9 cellular contexts compared by ENCODE assay signal in the genomic region with DNA sequence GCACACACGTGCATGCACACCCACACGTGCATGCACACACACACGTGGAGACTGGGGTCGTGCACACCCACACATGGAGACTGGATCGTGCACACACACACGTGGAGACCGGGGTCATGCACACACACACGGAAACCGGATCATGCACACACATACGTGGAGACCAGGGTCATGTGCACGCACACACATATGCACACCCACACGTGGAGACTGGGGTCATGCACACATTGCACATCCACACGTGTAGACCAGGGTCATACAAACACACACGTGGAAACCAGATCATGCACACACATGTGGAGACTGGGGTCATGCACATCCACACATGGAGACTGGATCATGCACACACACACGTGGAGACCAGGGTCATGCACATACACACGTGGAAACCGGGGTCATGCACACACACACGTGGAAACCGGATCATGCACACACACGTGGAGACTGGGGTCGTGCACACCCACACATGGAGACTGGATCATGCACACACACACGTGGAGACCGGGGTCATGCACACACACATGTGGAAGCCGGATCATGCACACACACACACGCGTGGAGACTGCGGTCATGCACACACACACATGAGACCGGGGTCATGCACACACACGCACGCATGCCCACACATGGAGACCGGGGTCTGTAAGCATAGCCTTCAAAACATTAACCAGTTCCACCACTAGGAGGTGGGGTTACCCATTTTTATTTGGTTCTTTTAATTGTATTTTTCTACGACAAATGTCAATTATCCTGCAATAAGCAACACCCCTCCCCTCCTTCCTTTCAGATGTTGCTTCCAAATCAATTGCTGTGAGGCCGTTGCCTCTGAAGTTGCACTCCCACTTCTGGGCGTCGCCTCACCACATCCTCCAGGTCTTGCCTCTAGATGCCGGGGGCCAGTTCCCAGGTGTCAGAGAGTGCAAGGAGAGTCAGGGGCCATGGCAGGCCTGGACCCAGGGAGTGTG.
DNase-seq lines count a peak whose midpoint lies in the region; ATAC-seq and TF ChIP-seq lines count a peak whose summit lies in the region.
"Had no signal": no experiment of that assay in that cellular context is flagged by ENCODE, and none has a peak within 500 bp of the region (broad histone marks: within the 10 kb centered on the region; RNA-seq: fewer than 3 reads in every experiment).

No MANE protein-coding gene starts in this region.

- TF ChIP-seq POLR2A in gastroesophageal sphincter (IDR thresholded peaks at IDR 0.05), result no peak

- peak; percentile 28 for TF ChIP-seq CTCF in AG09319 (IDR thresholded peaks at IDR 0.05; ENCODE audit: low read depth, low read length)
- TF ChIP-seq CTCF in GM12873 (IDR thresholded peaks at IDR 0.05; ENCODE audit: insufficient read depth, low read depth, low read length, missing control alignments), result peak; percentile 41
- peak in 3 of 4 experiments; percentile 4 to 39 (median 17) for TF ChIP-seq CTCF in gastroesophageal sphincter (IDR thresholded peaks at IDR 0.05)

- peak overlapping the region in 2 of 4 donors; percentile 88 for H3K27ac ChIP-seq in gastroesophageal sphincter

- H3K4me3 Mint-ChIP-seq in T-helper 2 cell treated with Interferon-gamma antibody and Interleukin-4, amounts not matched to agents 5 μg/mL and 100 μg/mL, for 36 hours, result peak overlapping the region; percentile 57
- H3K4me3 Mint-ChIP-seq: stimulated activated memory B cell treated with anti-CD40 and anti-IgM and Interleukin-4, amounts not matched to agents 10 μg/mL and 1 μg/mL and 100 μg/mL, for 72 hours had no signal

- ATAC-seq in gastroesophageal sphincter, result no peak
- no peak for ATAC-seq in GM21526 (IDR thresholded peaks at IDR 0.05; ENCODE audit: low FRiP score, unreplicated experiment)
- no peak for ATAC-seq in GM19452 (IDR thresholded peaks at IDR 0.05; ENCODE audit: unreplicated experiment)
- no peak for ATAC-seq in HG03025 (IDR thresholded peaks at IDR 0.05; ENCODE audit: low FRiP score, unreplicated experiment)
- ATAC-seq: stimulated activated memory B cell treated with anti-CD40 and anti-IgM and Interleukin-4, amounts not matched to agents 10 μg/mL and 1 μg/mL and 100 μg/mL, for 72 hours had no signal

- WGBS in gastroesophageal sphincter (ENCODE audit: low coverage in 1 of 2), 2 donors, result 78 to 81% methylated on average over 9 to 26 of the region's 36 CpGs

- DNase-seq in AG09319 (ENCODE audit: extremely low read depth, low read depth) (no peak), iPS-NIHi11 (ENCODE audit: low spot score) (no peak)
- DNase-seq in T-helper 2 cell treated with Interferon-gamma antibody and Interleukin-4, amounts not matched to agents 5 μg/mL and 100 μg/mL, for 36 hours (ENCODE audit: low spot score), result no peak

- peak overlapping the region; percentile 63 for H3K27ac Mint-ChIP-seq in T-helper 2 cell treated with Interferon-gamma antibody and Interleukin-4, amounts not matched to agents 5 μg/mL and 100 μg/mL, for 36 hours
- H3K27ac Mint-ChIP-seq: stimulated activated memory B cell treated with anti-CD40 and anti-IgM and Interleukin-4, amounts not matched to agents 10 μg/mL and 1 μg/mL and 100 μg/mL, for 72 hours had no signal

- no peaks in the 10 kb centered on the region for H3K9me3 ChIP-seq in gastroesophageal sphincter

- H3K4me3 ChIP-seq in gastroesophageal sphincter, result no peak overlapping the region

- no peaks in the 10 kb centered on the region for H3K9me3 Mint-ChIP-seq in T-helper 2 cell treated with Interferon-gamma antibody and Interleukin-4, amounts not matched to agents 5 μg/mL and 100 μg/mL, for 36 hours
- H3K9me3 Mint-ChIP-seq: stimulated activated memory B cell treated with anti-CD40 and anti-IgM and Interleukin-4, amounts not matched to agents 10 μg/mL and 1 μg/mL and 100 μg/mL, for 72 hours had no signal

- H3K36me3 Mint-ChIP-seq in T-helper 2 cell treated with Interferon-gamma antibody and Interleukin-4, amounts not matched to agents 5 μg/mL and 100 μg/mL, for 36 hours (ENCODE audit: low read depth), result no peaks in the 10 kb centered on the region
- H3K36me3 Mint-ChIP-seq: stimulated activated memory B cell treated with anti-CD40 and anti-IgM and Interleukin-4, amounts not matched to agents 10 μg/mL and 1 μg/mL and 100 μg/mL, for 72 hours had no signal

- no peaks in the 10 kb centered on the region for H3K27me3 ChIP-seq in gastroesophageal sphincter

- no peak for TF ChIP-seq EP300 in gastroesophageal sphincter (IDR thresholded peaks at IDR 0.05)

- H3K36me3 ChIP-seq in gastroesophageal sphincter, result no peaks in the 10 kb centered on the region

- H3K27me3 Mint-ChIP-seq in T-helper 2 cell treated with Interferon-gamma antibody and Interleukin-4, amounts not matched to agents 5 μg/mL and 100 μg/mL, for 36 hours (ENCODE audit: low read depth), result peaks cover 4% of the 10 kb centered on the region

- H3K4me1 Mint-ChIP-seq in T-helper 2 cell treated with Interferon-gamma antibody and Interleukin-4, amounts not matched to agents 5 μg/mL and 100 μg/mL, for 36 hours (ENCODE audit: low read depth), result peaks cover 40% of the 10 kb centered on the region

- H3K4me1 ChIP-seq in gastroesophageal sphincter, result peaks cover 3 to 39% (median 10%) of the 10 kb centered on the region in 3 donors
